ENCODE assay signal across 1 cellular context in the genomic region with DNA sequence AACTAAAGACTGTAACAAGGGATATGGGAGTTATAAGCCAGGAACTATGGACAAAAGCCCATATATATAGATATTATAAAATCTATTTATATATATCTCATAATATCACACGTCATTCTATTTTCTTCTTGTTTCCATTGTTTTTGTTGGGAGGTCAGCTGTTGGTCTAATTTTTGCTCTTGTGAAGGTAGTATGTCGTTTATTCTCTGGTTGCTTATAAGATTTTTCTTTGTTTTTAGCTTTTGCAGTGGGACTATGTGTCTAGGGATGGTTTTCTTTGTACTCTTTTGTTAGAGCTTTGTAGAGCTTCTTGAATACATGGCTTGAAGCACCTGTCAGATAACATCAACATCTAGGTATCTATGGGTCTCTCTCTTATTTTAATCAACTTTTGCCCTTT.
TF ChIP-seq lines count a peak whose summit lies in the region.

No MANE protein-coding gene starts in this region.

TF ChIP-seq in K562, 482 proteins besides CTCF, POLR2A, EP300 and RAD21 (continued from another document and continues in another):
- TF ChIP-seq, protein P1, sequence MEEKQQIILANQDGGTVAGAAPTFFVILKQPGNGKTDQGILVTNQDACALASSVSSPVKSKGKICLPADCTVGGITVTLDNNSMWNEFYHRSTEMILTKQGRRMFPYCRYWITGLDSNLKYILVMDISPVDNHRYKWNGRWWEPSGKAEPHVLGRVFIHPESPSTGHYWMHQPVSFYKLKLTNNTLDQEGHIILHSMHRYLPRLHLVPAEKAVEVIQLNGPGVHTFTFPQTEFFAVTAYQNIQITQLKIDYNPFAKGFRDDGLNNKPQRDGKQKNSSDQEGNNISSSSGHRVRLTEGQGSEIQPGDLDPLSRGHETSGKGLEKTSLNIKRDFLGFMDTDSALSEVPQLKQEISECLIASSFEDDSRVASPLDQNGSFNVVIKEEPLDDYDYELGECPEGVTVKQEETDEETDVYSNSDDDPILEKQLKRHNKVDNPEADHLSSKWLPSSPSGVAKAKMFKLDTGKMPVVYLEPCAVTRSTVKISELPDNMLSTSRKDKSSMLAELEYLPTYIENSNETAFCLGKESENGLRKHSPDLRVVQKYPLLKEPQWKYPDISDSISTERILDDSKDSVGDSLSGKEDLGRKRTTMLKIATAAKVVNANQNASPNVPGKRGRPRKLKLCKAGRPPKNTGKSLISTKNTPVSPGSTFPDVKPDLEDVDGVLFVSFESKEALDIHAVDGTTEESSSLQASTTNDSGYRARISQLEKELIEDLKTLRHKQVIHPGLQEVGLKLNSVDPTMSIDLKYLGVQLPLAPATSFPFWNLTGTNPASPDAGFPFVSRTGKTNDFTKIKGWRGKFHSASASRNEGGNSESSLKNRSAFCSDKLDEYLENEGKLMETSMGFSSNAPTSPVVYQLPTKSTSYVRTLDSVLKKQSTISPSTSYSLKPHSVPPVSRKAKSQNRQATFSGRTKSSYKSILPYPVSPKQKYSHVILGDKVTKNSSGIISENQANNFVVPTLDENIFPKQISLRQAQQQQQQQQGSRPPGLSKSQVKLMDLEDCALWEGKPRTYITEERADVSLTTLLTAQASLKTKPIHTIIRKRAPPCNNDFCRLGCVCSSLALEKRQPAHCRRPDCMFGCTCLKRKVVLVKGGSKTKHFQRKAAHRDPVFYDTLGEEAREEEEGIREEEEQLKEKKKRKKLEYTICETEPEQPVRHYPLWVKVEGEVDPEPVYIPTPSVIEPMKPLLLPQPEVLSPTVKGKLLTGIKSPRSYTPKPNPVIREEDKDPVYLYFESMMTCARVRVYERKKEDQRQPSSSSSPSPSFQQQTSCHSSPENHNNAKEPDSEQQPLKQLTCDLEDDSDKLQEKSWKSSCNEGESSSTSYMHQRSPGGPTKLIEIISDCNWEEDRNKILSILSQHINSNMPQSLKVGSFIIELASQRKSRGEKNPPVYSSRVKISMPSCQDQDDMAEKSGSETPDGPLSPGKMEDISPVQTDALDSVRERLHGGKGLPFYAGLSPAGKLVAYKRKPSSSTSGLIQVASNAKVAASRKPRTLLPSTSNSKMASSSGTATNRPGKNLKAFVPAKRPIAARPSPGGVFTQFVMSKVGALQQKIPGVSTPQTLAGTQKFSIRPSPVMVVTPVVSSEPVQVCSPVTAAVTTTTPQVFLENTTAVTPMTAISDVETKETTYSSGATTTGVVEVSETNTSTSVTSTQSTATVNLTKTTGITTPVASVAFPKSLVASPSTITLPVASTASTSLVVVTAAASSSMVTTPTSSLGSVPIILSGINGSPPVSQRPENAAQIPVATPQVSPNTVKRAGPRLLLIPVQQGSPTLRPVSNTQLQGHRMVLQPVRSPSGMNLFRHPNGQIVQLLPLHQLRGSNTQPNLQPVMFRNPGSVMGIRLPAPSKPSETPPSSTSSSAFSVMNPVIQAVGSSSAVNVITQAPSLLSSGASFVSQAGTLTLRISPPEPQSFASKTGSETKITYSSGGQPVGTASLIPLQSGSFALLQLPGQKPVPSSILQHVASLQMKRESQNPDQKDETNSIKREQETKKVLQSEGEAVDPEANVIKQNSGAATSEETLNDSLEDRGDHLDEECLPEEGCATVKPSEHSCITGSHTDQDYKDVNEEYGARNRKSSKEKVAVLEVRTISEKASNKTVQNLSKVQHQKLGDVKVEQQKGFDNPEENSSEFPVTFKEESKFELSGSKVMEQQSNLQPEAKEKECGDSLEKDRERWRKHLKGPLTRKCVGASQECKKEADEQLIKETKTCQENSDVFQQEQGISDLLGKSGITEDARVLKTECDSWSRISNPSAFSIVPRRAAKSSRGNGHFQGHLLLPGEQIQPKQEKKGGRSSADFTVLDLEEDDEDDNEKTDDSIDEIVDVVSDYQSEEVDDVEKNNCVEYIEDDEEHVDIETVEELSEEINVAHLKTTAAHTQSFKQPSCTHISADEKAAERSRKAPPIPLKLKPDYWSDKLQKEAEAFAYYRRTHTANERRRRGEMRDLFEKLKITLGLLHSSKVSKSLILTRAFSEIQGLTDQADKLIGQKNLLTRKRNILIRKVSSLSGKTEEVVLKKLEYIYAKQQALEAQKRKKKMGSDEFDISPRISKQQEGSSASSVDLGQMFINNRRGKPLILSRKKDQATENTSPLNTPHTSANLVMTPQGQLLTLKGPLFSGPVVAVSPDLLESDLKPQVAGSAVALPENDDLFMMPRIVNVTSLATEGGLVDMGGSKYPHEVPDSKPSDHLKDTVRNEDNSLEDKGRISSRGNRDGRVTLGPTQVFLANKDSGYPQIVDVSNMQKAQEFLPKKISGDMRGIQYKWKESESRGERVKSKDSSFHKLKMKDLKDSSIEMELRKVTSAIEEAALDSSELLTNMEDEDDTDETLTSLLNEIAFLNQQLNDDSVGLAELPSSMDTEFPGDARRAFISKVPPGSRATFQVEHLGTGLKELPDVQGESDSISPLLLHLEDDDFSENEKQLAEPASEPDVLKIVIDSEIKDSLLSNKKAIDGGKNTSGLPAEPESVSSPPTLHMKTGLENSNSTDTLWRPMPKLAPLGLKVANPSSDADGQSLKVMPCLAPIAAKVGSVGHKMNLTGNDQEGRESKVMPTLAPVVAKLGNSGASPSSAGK (IDR thresholded peaks at IDR 0.05), result peak; percentile 13; the same call in 1 of the 2 replicates
- TF ChIP-seq ZNF766 (CRISPR knock-in tag; conservative IDR thresholded peaks at IDR 0.05), result no peak
- TF ChIP-seq HDAC3 (IDR thresholded peaks at IDR 0.05; ENCODE audit: borderline replicate concordance, partially characterized antibody), result no peak
- TF ChIP-seq ETV6 (IDR thresholded peaks at IDR 0.05; ENCODE audit: borderline replicate concordance in 1 of 2, low read depth in 2 of 2, low read length in 1 of 2), result no peak
- no peak for TF ChIP-seq ETV6 (CRISPR knock-in tag; IDR thresholded peaks at IDR 0.05; ENCODE audit: borderline replicate concordance)
- no peak for TF ChIP-seq FOXA3 (CRISPR knock-in tag; conservative IDR thresholded peaks at IDR 0.05 in 1 of 2, IDR thresholded peaks at IDR 0.05 in 1 of 2)
- no peak for TF ChIP-seq ZNF507 (tag; conservative IDR thresholded peaks at IDR 0.05)
- no peak for TF ChIP-seq DMBX1 (CRISPR knock-in tag; IDR thresholded peaks at IDR 0.05; ENCODE audit: borderline replicate concordance)
- TF ChIP-seq PHF8 (IDR thresholded peaks at IDR 0.05; ENCODE audit: borderline replicate concordance, low read length), result no peak
- TF ChIP-seq CBX3 (IDR thresholded peaks at IDR 0.05; ENCODE audit: borderline replicate concordance in 1 of 2, low read length in 2 of 2), result peak in 1 of 2 experiments; percentile 99; a peak in 2 of 3 replicates
- TF ChIP-seq, protein P2, sequence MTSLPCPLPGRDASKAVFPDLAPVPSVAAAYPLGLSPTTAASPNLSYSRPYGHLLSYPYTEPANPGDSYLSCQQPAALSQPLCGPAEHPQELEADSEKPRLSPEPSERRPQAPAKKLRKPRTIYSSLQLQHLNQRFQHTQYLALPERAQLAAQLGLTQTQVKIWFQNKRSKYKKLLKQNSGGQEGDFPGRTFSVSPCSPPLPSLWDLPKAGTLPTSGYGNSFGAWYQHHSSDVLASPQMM (CRISPR knock-in tag; IDR thresholded peaks at IDR 0.05), result no peak
- TF ChIP-seq, protein P3, sequence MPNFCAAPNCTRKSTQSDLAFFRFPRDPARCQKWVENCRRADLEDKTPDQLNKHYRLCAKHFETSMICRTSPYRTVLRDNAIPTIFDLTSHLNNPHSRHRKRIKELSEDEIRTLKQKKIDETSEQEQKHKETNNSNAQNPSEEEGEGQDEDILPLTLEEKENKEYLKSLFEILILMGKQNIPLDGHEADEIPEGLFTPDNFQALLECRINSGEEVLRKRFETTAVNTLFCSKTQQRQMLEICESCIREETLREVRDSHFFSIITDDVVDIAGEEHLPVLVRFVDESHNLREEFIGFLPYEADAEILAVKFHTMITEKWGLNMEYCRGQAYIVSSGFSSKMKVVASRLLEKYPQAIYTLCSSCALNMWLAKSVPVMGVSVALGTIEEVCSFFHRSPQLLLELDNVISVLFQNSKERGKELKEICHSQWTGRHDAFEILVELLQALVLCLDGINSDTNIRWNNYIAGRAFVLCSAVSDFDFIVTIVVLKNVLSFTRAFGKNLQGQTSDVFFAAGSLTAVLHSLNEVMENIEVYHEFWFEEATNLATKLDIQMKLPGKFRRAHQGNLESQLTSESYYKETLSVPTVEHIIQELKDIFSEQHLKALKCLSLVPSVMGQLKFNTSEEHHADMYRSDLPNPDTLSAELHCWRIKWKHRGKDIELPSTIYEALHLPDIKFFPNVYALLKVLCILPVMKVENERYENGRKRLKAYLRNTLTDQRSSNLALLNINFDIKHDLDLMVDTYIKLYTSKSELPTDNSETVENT (CRISPR knock-in tag; IDR thresholded peaks at IDR 0.05), result no peak
- no peak for TF ChIP-seq ZNF707 (CRISPR knock-in tag; conservative IDR thresholded peaks at IDR 0.05)
- TF ChIP-seq CBX5 (IDR thresholded peaks at IDR 0.05; ENCODE audit: borderline replicate concordance, low read depth), result peak; percentile 94
- peak; percentile 98 for TF ChIP-seq TRIM28 (IDR thresholded peaks at IDR 0.05)
- 0 out of 2 replicates have a peak, but pooled peaks have one; percentile 18 for TF ChIP-seq TEAD4 (IDR thresholded peaks at IDR 0.05; ENCODE audit: low read length)
- TF ChIP-seq TEAD4 (CRISPR knock-in tag; IDR thresholded peaks at IDR 0.05; ENCODE audit: borderline replicate concordance), result no peak
- TF ChIP-seq GATA2 (CRISPR knock-in tag; IDR thresholded peaks at IDR 0.05), result no peak
- no peak for TF ChIP-seq ZNF589 (CRISPR knock-in tag; IDR thresholded peaks at IDR 0.05; ENCODE audit: low read depth)
- 0 out of 2 replicates have a peak, but pooled peaks have one; percentile 31 for TF ChIP-seq CC2D1A (IDR thresholded peaks at IDR 0.05)
- TF ChIP-seq ZKSCAN1 (IDR thresholded peaks at IDR 0.05; ENCODE audit: low read depth, low read length), result 0 out of 2 replicates have a peak, but pooled peaks have one; percentile 27
- 0 out of 4 replicates have a peak, but pooled peaks of 1 of the 2 experiments have one; percentile 19 for TF ChIP-seq HDAC1 (IDR thresholded peaks at IDR 0.05)
- TF ChIP-seq, protein P4, sequence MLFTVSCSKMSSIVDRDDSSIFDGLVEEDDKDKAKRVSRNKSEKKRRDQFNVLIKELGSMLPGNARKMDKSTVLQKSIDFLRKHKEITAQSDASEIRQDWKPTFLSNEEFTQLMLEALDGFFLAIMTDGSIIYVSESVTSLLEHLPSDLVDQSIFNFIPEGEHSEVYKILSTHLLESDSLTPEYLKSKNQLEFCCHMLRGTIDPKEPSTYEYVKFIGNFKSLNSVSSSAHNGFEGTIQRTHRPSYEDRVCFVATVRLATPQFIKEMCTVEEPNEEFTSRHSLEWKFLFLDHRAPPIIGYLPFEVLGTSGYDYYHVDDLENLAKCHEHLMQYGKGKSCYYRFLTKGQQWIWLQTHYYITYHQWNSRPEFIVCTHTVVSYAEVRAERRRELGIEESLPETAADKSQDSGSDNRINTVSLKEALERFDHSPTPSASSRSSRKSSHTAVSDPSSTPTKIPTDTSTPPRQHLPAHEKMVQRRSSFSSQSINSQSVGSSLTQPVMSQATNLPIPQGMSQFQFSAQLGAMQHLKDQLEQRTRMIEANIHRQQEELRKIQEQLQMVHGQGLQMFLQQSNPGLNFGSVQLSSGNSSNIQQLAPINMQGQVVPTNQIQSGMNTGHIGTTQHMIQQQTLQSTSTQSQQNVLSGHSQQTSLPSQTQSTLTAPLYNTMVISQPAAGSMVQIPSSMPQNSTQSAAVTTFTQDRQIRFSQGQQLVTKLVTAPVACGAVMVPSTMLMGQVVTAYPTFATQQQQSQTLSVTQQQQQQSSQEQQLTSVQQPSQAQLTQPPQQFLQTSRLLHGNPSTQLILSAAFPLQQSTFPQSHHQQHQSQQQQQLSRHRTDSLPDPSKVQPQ (CRISPR knock-in tag; IDR thresholded peaks at IDR 0.05; ENCODE audit: borderline replicate concordance), result no peak
- TF ChIP-seq MAFF (IDR thresholded peaks at IDR 0.05; ENCODE audit: low read length), result no peak
- no peak for TF ChIP-seq GTF2F1 (IDR thresholded peaks at IDR 0.05; ENCODE audit: low read depth, low read length)
- TF ChIP-seq, protein P5, sequence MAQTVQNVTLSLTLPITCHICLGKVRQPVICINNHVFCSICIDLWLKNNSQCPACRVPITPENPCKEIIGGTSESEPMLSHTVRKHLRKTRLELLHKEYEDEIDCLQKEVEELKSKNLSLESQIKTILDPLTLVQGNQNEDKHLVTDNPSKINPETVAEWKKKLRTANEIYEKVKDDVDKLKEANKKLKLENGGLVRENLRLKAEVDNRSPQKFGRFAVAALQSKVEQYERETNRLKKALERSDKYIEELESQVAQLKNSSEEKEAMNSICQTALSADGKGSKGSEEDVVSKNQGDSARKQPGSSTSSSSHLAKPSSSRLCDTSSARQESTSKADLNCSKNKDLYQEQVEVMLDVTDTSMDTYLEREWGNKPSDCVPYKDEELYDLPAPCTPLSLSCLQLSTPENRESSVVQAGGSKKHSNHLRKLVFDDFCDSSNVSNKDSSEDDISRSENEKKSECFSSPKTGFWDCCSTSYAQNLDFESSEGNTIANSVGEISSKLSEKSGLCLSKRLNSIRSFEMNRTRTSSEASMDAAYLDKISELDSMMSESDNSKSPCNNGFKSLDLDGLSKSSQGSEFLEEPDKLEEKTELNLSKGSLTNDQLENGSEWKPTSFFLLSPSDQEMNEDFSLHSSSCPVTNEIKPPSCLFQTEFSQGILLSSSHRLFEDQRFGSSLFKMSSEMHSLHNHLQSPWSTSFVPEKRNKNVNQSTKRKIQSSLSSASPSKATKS (CRISPR knock-in tag; IDR thresholded peaks at IDR 0.05), result no peak
- TF ChIP-seq DIDO1 (tag; IDR thresholded peaks at IDR 0.05; ENCODE audit: low read depth), result no peak
- peak; percentile 81 to 94 for TF ChIP-seq TRIM24 (IDR thresholded peaks at IDR 0.05)
